16 cellular contexts compared by ENCODE assay signal in the genomic region with DNA sequence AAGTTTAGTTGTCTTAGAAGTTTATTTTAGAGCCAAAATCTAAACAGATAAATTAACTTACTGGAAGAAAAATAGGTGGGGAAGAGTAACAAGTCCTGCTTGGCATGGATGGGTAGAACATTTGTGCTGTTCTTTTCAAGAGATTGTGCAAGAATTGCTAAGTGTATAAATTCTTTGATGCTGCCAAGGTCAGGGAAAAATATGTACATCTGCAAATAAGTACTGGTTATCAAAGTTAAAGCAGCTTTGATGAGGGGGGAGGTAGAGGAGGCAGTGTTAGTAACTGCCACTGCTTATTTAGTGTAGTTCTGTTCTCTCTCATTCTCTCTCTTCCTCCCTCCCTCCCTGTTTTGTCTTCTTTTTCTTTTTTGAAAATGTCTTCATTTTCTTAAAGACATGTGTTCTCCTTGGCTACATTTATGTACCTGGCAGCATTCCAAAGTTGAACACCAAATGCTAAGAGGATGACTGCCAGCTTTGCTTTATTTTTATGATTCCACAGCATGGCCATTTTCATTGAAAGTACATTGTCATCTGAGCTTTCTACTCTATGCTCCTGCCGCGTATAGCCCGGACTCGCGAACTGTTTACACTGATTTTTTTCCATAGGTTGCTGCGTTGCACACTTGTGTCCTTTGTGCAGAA. TPM values are rescaled to one million over a fixed set of nuclear protein-coding genes. Genes with fewer than 3 reads are reported as not detected.
DNase-seq lines count a peak whose midpoint lies in the region; ATAC-seq and TF ChIP-seq lines count a peak whose summit lies in the region.
"Had no signal": no experiment of that assay in that cellular context is flagged by ENCODE, and none has a peak within 500 bp of the region (broad histone marks: within the 10 kb centered on the region; RNA-seq: fewer than 3 reads in every experiment).

No MANE protein-coding gene starts in this region.

- H3K79me1 ChIP-seq in mesenchymal stem cell (replicated peaks; ENCODE audit: low read length, poor library complexity, severe bottlenecking), result no peaks in the 10 kb centered on the region

- DNase-seq in NCI-H2171 treated with DMSO at 0.1 percent for 48 hours (lab: John Stamatoyannopoulos, UW), result peak; percentile 5
- DNase-seq in NCI-H2171 (lab: John Stamatoyannopoulos, UW), result no peak
- DNase-seq in esophagus squamous epithelium (lab: John Stamatoyannopoulos, UW), result no peak
- DNase-seq in mesenchymal stem cell, result no peak
- no peak for DNase-seq in transverse colon
- DNase-seq in T-helper 2 cell, result no peak
- DNase-seq in stimulated activated naive CD8-positive, alpha-beta T cell treated with anti-CD3 and anti-CD28 coated beads, Interleukin-15, Interleukin-2, amounts not matched to agents 100 U/mL and 50 U/mL, for 24 hours, result no peak
- DNase-seq in NCI-H2196 (lab: John Stamatoyannopoulos, UW; ENCODE audit: unreplicated experiment), result no peak
- DNase-seq: 8988T; activated naive CD8-positive, alpha-beta T cell treated with anti-CD3 and anti-CD28 coated beads, Interleukin-2, amount 50 U/mL, for 24 hours; activated T-cell treated with anti-CD3 and anti-CD28 coated beads, Interleukin-2, amount 50 U/mL, for 4 hours; CD8-positive, alpha-beta memory T cell; foreskin melanocyte had no signal

- H3K9me3 ChIP-seq in esophagus squamous epithelium (no peaks in the 10 kb centered on the region), mesenchymal stem cell (ENCODE audit: control insufficient read depth, low read length) (no peaks in the 10 kb centered on the region), transverse colon (no peaks in the 10 kb centered on the region)
- H3K9me3 ChIP-seq: prostate gland had no signal

- H4K91ac ChIP-seq in mesenchymal stem cell (ENCODE audit: low read length), result no peak overlapping the region

- no peak overlapping the region for H3K18ac ChIP-seq in mesenchymal stem cell (ENCODE audit: low read depth in 1 of 2, low read length in 2 of 2)

- H2BK120ac ChIP-seq in mesenchymal stem cell (ENCODE audit: low read depth, low read length), result no peak overlapping the region

- no peak overlapping the region for H3K14ac ChIP-seq in mesenchymal stem cell (ENCODE audit: low read length in 2 of 2)

- no peak overlapping the region for H2BK15ac ChIP-seq in mesenchymal stem cell (ENCODE audit: low read depth, poor library complexity, severe bottlenecking)

- H3K27ac ChIP-seq in esophagus squamous epithelium, result peak overlapping the region in 3 of 4 donors; percentile 57 to 73 (median 71)
- no peak overlapping the region for H3K27ac ChIP-seq in mesenchymal stem cell (ENCODE audit: low read length, poor library complexity, severe bottlenecking)
- H3K27ac ChIP-seq in transverse colon, result peak overlapping the region; percentile 57 to 74 (median 72)
- H3K27ac ChIP-seq: prostate gland had no signal

- intact Hi-C loops in esophagus squamous epithelium (cut with DNase I) (no loop called here), transverse colon (cut with DNase I; ENCODE audit: low total_unique reads) (loop anchor here (5.0 kb wide), 1 partner anchor 38 kb away; no protein-coding TSS in a partner anchor)

- H2AK5ac ChIP-seq in mesenchymal stem cell (ENCODE audit: low read length, severe bottlenecking), result no peak overlapping the region

- ATAC-seq in stimulated activated naive CD8-positive, alpha-beta T cell treated with anti-CD3 and anti-CD28 coated beads, Interleukin-15, Interleukin-2, amounts not matched to agents 100 U/mL and 50 U/mL, for 24 hours, result no peak
- ATAC-seq: activated naive CD8-positive, alpha-beta T cell treated with anti-CD3 and anti-CD28 coated beads, Interleukin-2, amount 50 U/mL, for 24 hours; activated T-cell treated with anti-CD3 and anti-CD28 coated beads, Interleukin-2, amount 50 U/mL, for 4 hours had no signal

- H3K4me1 ChIP-seq in esophagus squamous epithelium (peaks cover 0 to 9% (median 4%) of the 10 kb centered on the region in 3 donors), mesenchymal stem cell (ENCODE audit: control insufficient read depth, insufficient read depth, low read depth, low read length) (no peaks in the 10 kb centered on the region), transverse colon (peaks cover 2 to 24% (median 7%) of the 10 kb centered on the region in 4 donors)
- H3K4me1 ChIP-seq: prostate gland had no signal

- H2BK12ac ChIP-seq in mesenchymal stem cell (ENCODE audit: low read length in 2 of 2), result no peak overlapping the region

- H3K23ac ChIP-seq in mesenchymal stem cell (ENCODE audit: low read length in 2 of 2), result no peak overlapping the region

- no peaks in the 10 kb centered on the region for H3K36me3 ChIP-seq in esophagus squamous epithelium
- no peaks in the 10 kb centered on the region for H3K36me3 ChIP-seq in mesenchymal stem cell (ENCODE audit: control insufficient read depth in 1 of 2, insufficient read depth in 2 of 2, low read depth in 1 of 2, low read length in 2 of 2)
- H3K36me3 ChIP-seq in transverse colon, result no peaks in the 10 kb centered on the region
- H3K36me3 ChIP-seq: prostate gland had no signal

- TF ChIP-seq CTCF in esophagus squamous epithelium (IDR thresholded peaks at IDR 0.05) (no peak), transverse colon (IDR thresholded peaks at IDR 0.05) (no peak)

- TF ChIP-seq POLR2A in esophagus squamous epithelium (IDR thresholded peaks at IDR 0.05) (no peak), transverse colon (IDR thresholded peaks at IDR 0.05) (no peak)

- no peak overlapping the region for H2BK5ac ChIP-seq in mesenchymal stem cell (ENCODE audit: low read depth, low read length, poor library complexity, severe bottlenecking)

- 70 to 76% methylated on average over 6 of the region's 6 CpGs for WGBS in esophagus squamous epithelium, 2 donors
- WGBS in mesenchymal stem cell, result 96% methylated on average over 6 of the region's 6 CpGs
- 61 to 72% methylated on average over 6 of the region's 6 CpGs for WGBS in transverse colon (ENCODE audit: low coverage in 1 of 2), 2 donors

- H4K8ac ChIP-seq in mesenchymal stem cell (ENCODE audit: low read length), result no peak overlapping the region

- in situ Hi-C loops in transverse colon (cut with MboI; ENCODE audit: low pct_ligation_motif_present in 1 of 4, low pct_unique_long_range_greater_than_20kb in 1 of 4, low sequenced_read_pairs in 3 of 4), result no loop called here

- no peak overlapping the region for H2AFZ ChIP-seq in mesenchymal stem cell (ENCODE audit: low read depth, low read length)

- no peak overlapping the region for H3K4ac ChIP-seq in mesenchymal stem cell (ENCODE audit: low read depth in 1 of 2, low read length in 2 of 2)

- H3K9ac ChIP-seq in mesenchymal stem cell (ENCODE audit: low read length), result peak overlapping the region; percentile 62

- H3K4me2 ChIP-seq in mesenchymal stem cell (ENCODE audit: low read length, poor library complexity, severe bottlenecking), result no peak overlapping the region

- H3K27me3 ChIP-seq in esophagus squamous epithelium (no peaks in the 10 kb centered on the region), mesenchymal stem cell (ENCODE audit: control insufficient read depth in 1 of 2, insufficient read depth in 1 of 2, low read length in 2 of 2) (no peaks in the 10 kb centered on the region), transverse colon (no peaks in the 10 kb centered on the region)

- no peak for TF ChIP-seq EP300 in transverse colon (IDR thresholded peaks at IDR 0.05; ENCODE audit: low read depth)

- H3K4me3 ChIP-seq in esophagus squamous epithelium (peak overlapping the region in 1 of 4 donors; percentile 32), mesenchymal stem cell (ENCODE audit: insufficient read depth in 1 of 2, low read depth in 1 of 2, low read length in 2 of 2) (peak overlapping the region in 1 of 2 experiments; percentile 52), transverse colon (no peak overlapping the region)
- H3K4me3 ChIP-seq: prostate gland had no signal

RNA-seq across cellular contexts. Expression of gene CACNB2, which starts 18.6 kb away (rescaled TPM):
- 10 to 100 TPM in 1 of 4 donors, 1 to 10 TPM in 2, under 1 TPM in 1; 0.91 to 37.0 (median 5.7) TPM for total RNA-seq in esophagus squamous epithelium
- 0.17 TPM for polyA plus RNA-seq in mesenchymal stem cell (2013, experiment 1 of 2)
- 0.11 TPM for polyA plus RNA-seq in mesenchymal stem cell (2013, experiment 2 of 2)
- total RNA-seq in transverse colon, result 100 to 1,000 TPM in 1 of 4 donors, 10 to 100 TPM in 3; 16.2 to 338 (median 23.7) TPM
- total RNA-seq: activated T-cell treated with anti-CD3 and anti-CD28 coated beads, Interleukin-2, amount 50 U/mL, for 4 hours; CD8-positive, alpha-beta memory T cell; HT1080; mononuclear cell had no signal
